8 cellular contexts compared by ENCODE assay signal in genomic region chr12:57475271-57476161, GRCh38. TPM values are rescaled to one million over a fixed set of nuclear protein-coding genes. Genes with fewer than 3 reads are reported as not detected.
DNase-seq lines count a peak whose midpoint lies in the region; ATAC-seq and FAIRE-seq lines count a peak whose summit lies in the region.

No MANE protein-coding gene starts in this region.

- H3K27ac Mint-ChIP-seq in activated CD4-positive, alpha-beta T cell treated with anti-CD3 and anti-CD28 coated beads, Interleukin-2, amount 10 ng/mL, durations not matched to agents 24 days and 14 days, result peak overlapping the region; percentile 97
- H3K27ac Mint-ChIP-seq in activated T-helper 17 cell treated with anti-CD3 and anti-CD28 coated beads, Interleukin-2, amount 50 U/mL, for 72 hours, result no peak overlapping the region

- intact Hi-C loops in activated CD4-positive, alpha-beta T cell treated with anti-CD3 and anti-CD28 coated beads, Interleukin-2, amount 10 ng/mL, durations not matched to agents 24 days and 14 days (cut with micrococcal nuclease), result loop anchor here (1.0 to 10.0 kb wide), 4 partner anchors 16 to 468 kb away; partner anchors contain the start of genes GLI1, OS9 and ZBTB39

- H3K9me3 ChIP-seq in skeletal muscle satellite cell (replicated peaks; ENCODE audit: low read length), result no peaks in the 10 kb centered on the region

- no peak for FAIRE-seq in urothelium cell line (lab: Jason Lieb, UNC)

- no peak for ATAC-seq in activated T-helper 17 cell treated with anti-CD3 and anti-CD28 coated beads, Interleukin-2, amount 50 U/mL, for 72 hours (replicated peaks)

- H3K36me3 Mint-ChIP-seq in activated CD4-positive, alpha-beta T cell treated with anti-CD3 and anti-CD28 coated beads, Interleukin-2, amount 10 ng/mL, durations not matched to agents 24 days and 14 days (ENCODE audit: low read depth), result peaks cover 64% of the 10 kb centered on the region
- H3K36me3 Mint-ChIP-seq in activated T-helper 17 cell treated with anti-CD3 and anti-CD28 coated beads, Interleukin-2, amount 50 U/mL, for 72 hours (ENCODE audit: low read depth), result peaks cover 89% of the 10 kb centered on the region

- H3K4me3 ChIP-seq in iPS-11a (ENCODE audit: low read depth, low read length), result peak overlapping the region; percentile 25
- peak overlapping the region; percentile 14 for H3K4me3 ChIP-seq in skeletal muscle satellite cell (ENCODE audit: low read length)

- DNase-seq in activated CD4-positive, alpha-beta T cell treated with anti-CD3 and anti-CD28 coated beads, Interleukin-2, amount 10 ng/mL, durations not matched to agents 24 days and 14 days, result no peak
- no peak for DNase-seq in activated CD4-positive, alpha-beta T cell treated with anti-CD3 and anti-CD28 coated beads for 1 hour
- no peak for DNase-seq in activated effector memory CD4-positive, alpha-beta T cell treated with anti-CD3 and anti-CD28 coated beads, Interleukin-2, amount 50 U/mL, for 16 hours
- no peak for DNase-seq in NCI-H446 (lab: John Stamatoyannopoulos, UW)
- no peak for DNase-seq in urothelium cell line (ENCODE audit: low spot score)

- H3K4me1 ChIP-seq in skeletal muscle satellite cell (ENCODE audit: control insufficient read depth, insufficient read depth, low read length), result peaks cover 10% of the 10 kb centered on the region

- H3K9me3 Mint-ChIP-seq in activated CD4-positive, alpha-beta T cell treated with anti-CD3 and anti-CD28 coated beads, Interleukin-2, amount 10 ng/mL, durations not matched to agents 24 days and 14 days, result no peaks in the 10 kb centered on the region
- H3K9me3 Mint-ChIP-seq in activated T-helper 17 cell treated with anti-CD3 and anti-CD28 coated beads, Interleukin-2, amount 50 U/mL, for 72 hours, result no peaks in the 10 kb centered on the region

- H3K27me3 ChIP-seq in skeletal muscle satellite cell (ENCODE audit: control insufficient read depth, insufficient read depth, low read length), result peaks cover 67% of the 10 kb centered on the region

- no peaks in the 10 kb centered on the region for H3K36me3 ChIP-seq in skeletal muscle satellite cell (ENCODE audit: insufficient read depth, low read length)

- peak overlapping the region; percentile 96 for H3K4me3 Mint-ChIP-seq in activated CD4-positive, alpha-beta T cell treated with anti-CD3 and anti-CD28 coated beads, Interleukin-2, amount 10 ng/mL, durations not matched to agents 24 days and 14 days
- peak overlapping the region; percentile 92 for H3K4me3 Mint-ChIP-seq in activated T-helper 17 cell treated with anti-CD3 and anti-CD28 coated beads, Interleukin-2, amount 50 U/mL, for 72 hours

- no peaks in the 10 kb centered on the region for H3K27me3 Mint-ChIP-seq in activated CD4-positive, alpha-beta T cell treated with anti-CD3 and anti-CD28 coated beads, Interleukin-2, amount 10 ng/mL, durations not matched to agents 24 days and 14 days
- H3K27me3 Mint-ChIP-seq in activated T-helper 17 cell treated with anti-CD3 and anti-CD28 coated beads, Interleukin-2, amount 50 U/mL, for 72 hours, result no peaks in the 10 kb centered on the region

- H3K4me1 Mint-ChIP-seq in activated CD4-positive, alpha-beta T cell treated with anti-CD3 and anti-CD28 coated beads, Interleukin-2, amount 10 ng/mL, durations not matched to agents 24 days and 14 days, result peaks cover 62% of the 10 kb centered on the region
- peaks cover 34% of the 10 kb centered on the region for H3K4me1 Mint-ChIP-seq in activated T-helper 17 cell treated with anti-CD3 and anti-CD28 coated beads, Interleukin-2, amount 50 U/mL, for 72 hours

- no peak overlapping the region for H3K9ac ChIP-seq in skeletal muscle satellite cell (ENCODE audit: low read depth, low read length)

- H3K4me2 ChIP-seq in skeletal muscle satellite cell (ENCODE audit: low read length), result peak overlapping the region; percentile 33

RNA-seq across cellular contexts. Expression of gene ARHGAP9, which starts 4.2 kb away (rescaled TPM):
- total RNA-seq in activated CD4-positive, alpha-beta T cell treated with anti-CD3 and anti-CD28 coated beads, Interleukin-2, amount 10 ng/mL, durations not matched to agents 24 days and 14 days, result 102 and 103 TPM in 2 replicates
- total RNA-seq in activated T-helper 17 cell treated with anti-CD3 and anti-CD28 coated beads, Interleukin-2, amount 50 U/mL, for 72 hours, result 100 to 1,000 TPM; 131 to 225 TPM
- 0.22 TPM in 1 of 2 replicates, not detected in the other for total RNA-seq in skeletal muscle satellite cell (2012; rRNA removed)

RNA-seq across cellular contexts. Expression of gene MARS1, which starts 12.4 kb away (rescaled TPM):
- 307 and 316 TPM in 2 replicates for total RNA-seq in activated CD4-positive, alpha-beta T cell treated with anti-CD3 and anti-CD28 coated beads, Interleukin-2, amount 10 ng/mL, durations not matched to agents 24 days and 14 days
- total RNA-seq in activated T-helper 17 cell treated with anti-CD3 and anti-CD28 coated beads, Interleukin-2, amount 50 U/mL, for 72 hours, result 100 to 1,000 TPM; 130 to 243 TPM
- total RNA-seq in skeletal muscle satellite cell (2012; rRNA removed), result 111 and 120 TPM in 2 replicates

RNA-seq across cellular contexts. Expression of gene GLI1, which starts 15.9 kb away (rescaled TPM):
- total RNA-seq in activated CD4-positive, alpha-beta T cell treated with anti-CD3 and anti-CD28 coated beads, Interleukin-2, amount 10 ng/mL, durations not matched to agents 24 days and 14 days, result 0.96 and 1.2 TPM in 2 replicates
- total RNA-seq in activated T-helper 17 cell treated with anti-CD3 and anti-CD28 coated beads, Interleukin-2, amount 50 U/mL, for 72 hours, result 1 to 10 TPM in 1 of 2 donors, under 1 TPM in 1; 0.48 to 1.4 TPM
- total RNA-seq in skeletal muscle satellite cell (2012; rRNA removed), result 0.44 and 0.76 TPM in 2 replicates

RNA-seq across cellular contexts. Expression of gene INHBE, which starts 20.4 kb away (rescaled TPM):
- total RNA-seq in activated CD4-positive, alpha-beta T cell treated with anti-CD3 and anti-CD28 coated beads, Interleukin-2, amount 10 ng/mL, durations not matched to agents 24 days and 14 days, result 0.07 TPM in 1 of 2 replicates, not detected in the other
- total RNA-seq in activated T-helper 17 cell treated with anti-CD3 and anti-CD28 coated beads, Interleukin-2, amount 50 U/mL, for 72 hours, result not detected
- 0.44 and 1.3 TPM in 2 replicates for total RNA-seq in skeletal muscle satellite cell (2012; rRNA removed)

RNA-seq across cellular contexts. Expression of gene INHBC, which starts 40.9 kb away (rescaled TPM):
- total RNA-seq in activated CD4-positive, alpha-beta T cell treated with anti-CD3 and anti-CD28 coated beads, Interleukin-2, amount 10 ng/mL, durations not matched to agents 24 days and 14 days, result 0.12 TPM in 1 of 2 replicates, not detected in the other
- total RNA-seq in activated T-helper 17 cell treated with anti-CD3 and anti-CD28 coated beads, Interleukin-2, amount 50 U/mL, for 72 hours, result not detected
- total RNA-seq in skeletal muscle satellite cell (2012; rRNA removed), result not detected in 2 replicates
